12 cellular contexts compared by ENCODE assay signal in the genomic region with DNA sequence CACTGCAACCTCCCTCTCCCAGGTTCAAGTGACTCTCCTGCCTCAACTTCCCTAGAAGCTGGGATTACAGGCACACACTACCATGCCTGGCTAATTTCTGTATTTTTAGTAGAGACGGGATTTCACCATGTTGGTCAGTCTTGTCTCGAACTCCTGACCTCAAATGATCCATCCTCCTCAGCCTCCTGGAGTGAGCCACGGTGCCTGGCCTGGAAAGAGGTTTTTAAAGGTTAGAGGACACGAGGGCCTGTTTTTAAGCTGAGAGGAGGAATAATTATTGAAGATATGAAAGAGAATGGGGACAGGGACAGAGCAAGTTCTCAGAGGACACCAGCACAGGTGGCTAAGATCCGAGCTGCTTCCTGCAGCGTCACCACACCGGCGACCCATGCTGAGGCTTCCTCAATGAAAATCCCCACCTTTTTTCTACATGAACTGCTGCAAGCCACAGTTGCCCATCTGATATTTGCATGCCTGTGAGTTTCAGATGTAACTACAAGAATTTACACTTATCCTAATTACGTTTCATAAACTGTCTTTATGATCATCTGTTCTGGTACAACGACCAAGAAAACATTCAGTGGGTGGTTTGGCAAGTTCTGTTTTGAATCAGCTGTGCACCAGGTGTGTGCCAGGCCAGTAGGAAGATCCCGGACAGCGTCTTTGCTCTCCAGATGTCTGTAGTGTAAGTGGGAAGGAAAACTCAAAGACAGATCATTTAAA.
A peak's percentile ranks its signal among the peaks of the same experiment; 100 is the strongest.
DNase-seq lines count a peak whose midpoint lies in the region; ATAC-seq and TF ChIP-seq lines count a peak whose summit lies in the region.
"Had no signal": no experiment of that assay in that cellular context is flagged by ENCODE, and none has a peak within 500 bp of the region (broad histone marks: within the 10 kb centered on the region; RNA-seq: fewer than 3 reads in every experiment).

No MANE protein-coding gene starts in this region.

- peaks cover 13% of the 10 kb centered on the region for H3K4me1 ChIP-seq in ovary (ENCODE audit: insufficient read depth)
- H3K4me1 ChIP-seq in effector memory CD4-positive, alpha-beta T cell (ENCODE audit: control insufficient read depth, insufficient read depth, low read length, poor library complexity, severe bottlenecking): no peaks in the 10 kb centered on the region
- no peaks in the 10 kb centered on the region for H3K4me1 ChIP-seq in uterus

- peak overlapping the region in 58 of 59 donors; percentile 14 to 97 (median 89) for H3K27ac ChIP-seq in dorsolateral prefrontal cortex
- H3K27ac ChIP-seq in ovary: no peak overlapping the region
- no peak overlapping the region for H3K27ac ChIP-seq in effector memory CD4-positive, alpha-beta T cell (ENCODE audit: insufficient read depth, low read length, poor library complexity, severe bottlenecking)
- no peak overlapping the region for H3K27ac ChIP-seq in uterus

- ATAC-seq in GM18502 (IDR thresholded peaks at IDR 0.05; ENCODE audit: poor library complexity, unreplicated experiment): peak; percentile 93
- ATAC-seq in GM21381 (IDR thresholded peaks at IDR 0.05; ENCODE audit: unreplicated experiment): peak; percentile 76
- peak; percentile 75 for ATAC-seq in HG03135 (IDR thresholded peaks at IDR 0.05; ENCODE audit: unreplicated experiment)
- ATAC-seq: left lobe of liver had no signal

- H3K36me3 ChIP-seq in ovary (no peaks in the 10 kb centered on the region), uterus (no peaks in the 10 kb centered on the region)
- no peaks in the 10 kb centered on the region for H3K36me3 ChIP-seq in effector memory CD4-positive, alpha-beta T cell (ENCODE audit: control insufficient read depth, insufficient read depth, low read length)

- H3K4me3 ChIP-seq in dorsolateral prefrontal cortex: no peak overlapping the region
- H3K4me3 ChIP-seq in ovary: no peak overlapping the region
- H3K4me3 ChIP-seq in effector memory CD4-positive, alpha-beta T cell (ENCODE audit: insufficient read depth, low read depth, low read length, poor library complexity, severe bottlenecking): no peak overlapping the region
- no peak overlapping the region for H3K4me3 ChIP-seq in uterus

- H3K27me3 ChIP-seq in dorsolateral prefrontal cortex (no peaks in the 10 kb centered on the region), ovary (no peaks in the 10 kb centered on the region), uterus (no peaks in the 10 kb centered on the region)
- no peaks in the 10 kb centered on the region for H3K27me3 ChIP-seq in effector memory CD4-positive, alpha-beta T cell (replicated peaks; ENCODE audit: control insufficient read depth, insufficient read depth, low read length, poor library complexity, severe bottlenecking)

- DNase-seq in dorsolateral prefrontal cortex: no peak
- no peak for DNase-seq in ovary
- no peak for DNase-seq in effector memory CD4-positive, alpha-beta T cell
- DNase-seq in uterus: no peak
- no peak for DNase-seq in HCEC 1CT
- DNase-seq: DND-41, endodermal cell, Right ventricle myocardium superior had no signal

- 55 to 61% (median 57%) methylated on average over 12 of the region's 12 CpGs for WGBS in ovary, 3 donors

- intact Hi-C loops in dorsolateral prefrontal cortex (cut with DNase I) (loop anchor here in 1 of 2 donors (5.0 kb wide), 1 partner anchor 75 kb away; the partner anchor contains the start of gene HIP1), ovary (cut with DNase I) (no loop called here), uterus (cut with DNase I; ENCODE audit: low total_unique reads) (no loop called here)

- TF ChIP-seq POLR2A in ovary (IDR thresholded peaks at IDR 0.05) (no peak), uterus (IDR thresholded peaks at IDR 0.05) (no peak)

- no peaks in the 10 kb centered on the region for H3K9me3 ChIP-seq in ovary
- H3K9me3 ChIP-seq in effector memory CD4-positive, alpha-beta T cell (ENCODE audit: control insufficient read depth, low read length): no peaks in the 10 kb centered on the region
- H3K9me3 ChIP-seq in uterus: no peaks in the 10 kb centered on the region

- TF ChIP-seq EP300 in ovary (IDR thresholded peaks at IDR 0.05): no peak

- TF ChIP-seq CTCF in dorsolateral prefrontal cortex (IDR thresholded peaks at IDR 0.05 in 54 of 56, conservative IDR thresholded peaks at IDR 0.05 in 2 of 56; ENCODE audit: low read depth in 1 of 56, partially characterized antibody in 56 of 56) (no peak), ovary (IDR thresholded peaks at IDR 0.05) (no peak), uterus (IDR thresholded peaks at IDR 0.05) (no peak)

Comparison
In these comparisons a context has a peak if more than half of its experiments do, and no peak if none do; other contexts are left out.
1. H3K27ac ChIP-seq: peak in dorsolateral prefrontal cortex (58 of 59); none in ovary (0 of 2), effector memory CD4-positive, alpha-beta T cell (single experiment) and uterus (0 of 2).
2. Peak in every context shown above with its lines, with median percentiles within 50 percentile points of each other: ATAC-seq.